ENCODE assay signal across 8 cellular contexts in genomic region chr16:57999366-57999970, GRCh38. TPM values are rescaled to one million over a fixed set of nuclear protein-coding genes. Genes with fewer than 3 reads are reported as not detected.
DNase-seq lines count a peak whose midpoint lies in the region; ATAC-seq, FAIRE-seq and TF ChIP-seq lines count a peak whose summit lies in the region.

No MANE protein-coding gene starts in this region.

- H3K4me1 ChIP-seq in right lobe of liver, result peaks cover 0 to 13% (median 2%) of the 10 kb centered on the region in 4 donors
- peaks cover 41% of the 10 kb centered on the region for H3K4me1 ChIP-seq in suprapubic skin

- peaks cover 16% of the 10 kb centered on the region for H3K36me3 ChIP-seq in brain microvascular endothelial cell (replicated peaks)
- peaks cover 0 to 20% (median 0%) of the 10 kb centered on the region in 4 donors for H3K36me3 ChIP-seq in right lobe of liver
- peaks cover 28% of the 10 kb centered on the region for H3K36me3 ChIP-seq in suprapubic skin

- ATAC-seq in right lobe of liver (no peak), esophagus mucosa (no peak)
- no peak for ATAC-seq in activated CD4-positive, CD25-positive, alpha-beta regulatory T cell treated with anti-CD3 and anti-CD28 coated beads, Interleukin-2, amount 50 U/mL, for 24 hours

- FAIRE-seq in RCC 7860 (lab: Jason Lieb, UNC), result no peak

- TF ChIP-seq EP300 in suprapubic skin (IDR thresholded peaks at IDR 0.05), result no peak

- TF ChIP-seq POLR2A in right lobe of liver (IDR thresholded peaks at IDR 0.05) (no peak), suprapubic skin (IDR thresholded peaks at IDR 0.05) (no peak)

- H3K27me3 ChIP-seq in brain microvascular endothelial cell (replicated peaks) (no peaks in the 10 kb centered on the region), right lobe of liver (no peaks in the 10 kb centered on the region), suprapubic skin (no peaks in the 10 kb centered on the region)

- H3K27ac ChIP-seq in brain microvascular endothelial cell, result no peak overlapping the region
- peak overlapping the region in 2 of 3 donors; percentile 69 to 85 for H3K27ac ChIP-seq in right lobe of liver
- peak overlapping the region; percentile 90 for H3K27ac ChIP-seq in suprapubic skin

- TF ChIP-seq CTCF in brain microvascular endothelial cell (IDR thresholded peaks at IDR 0.05; ENCODE audit: low read depth, low read length, missing control alignments) (peak; percentile 27), right lobe of liver (IDR thresholded peaks at IDR 0.05) (peak in 1 of 4 donors; percentile 16), suprapubic skin (IDR thresholded peaks at IDR 0.05) (no peak)

- in situ Hi-C loops in brain microvascular endothelial cell (cut with HindIII; ENCODE audit: low pct_ligation_motif_present, low sequenced_read_pairs), result no loop called here

- peak overlapping the region; percentile 89 for H3K4me3 ChIP-seq in brain microvascular endothelial cell (ENCODE audit: low read depth, low read length)
- peak overlapping the region; percentile 57 to 86 (median 85) for H3K4me3 ChIP-seq in right lobe of liver
- H3K4me3 ChIP-seq in suprapubic skin, result peak overlapping the region; percentile 87

- DNase-seq in SKM-1 treated with dmso at 0.1 percent for 144 hours (lab: John Stamatoyannopoulos, UW; ENCODE audit: unreplicated experiment) (peak; percentile 11), SKM-1 (lab: John Stamatoyannopoulos, UW; ENCODE audit: unreplicated experiment) (no peak), RCC 7860 (ENCODE audit: low spot score) (peak; percentile 24), brain microvascular endothelial cell (no peak), right lobe of liver (peak in 1 of 3 donors; percentile 7), suprapubic skin (ENCODE audit: low spot score in 2 of 2) (peak in 1 of 2 donors; percentile 35)

- intact Hi-C loops in right lobe of liver (cut with DNase I), result loop anchor here (5.0 kb wide), 2 partner anchors 92 to 97 kb away; no protein-coding TSS in a partner anchor

- H3K9me3 ChIP-seq in right lobe of liver (no peaks in the 10 kb centered on the region), suprapubic skin (no peaks in the 10 kb centered on the region)

- WGBS in right lobe of liver (ENCODE audit: insufficient coverage, low coverage, low lambda C conversion rate, missing lambda C conversion rate), result 7% methylated on average over 6 of the region's 6 CpGs
- WGBS in suprapubic skin, result 12% methylated on average over 6 of the region's 6 CpGs

RNA-seq across cellular contexts. Expression of gene ZNF319, which starts 1.0 kb away (rescaled TPM):
- total RNA-seq in right lobe of liver, result 1 to 10 TPM; 2.5 to 4.9 (median 3.4) TPM
- total RNA-seq in suprapubic skin, result 10 to 100 TPM in 3 of 4 donors, 1 to 10 TPM in 1; 4.2 to 16.6 (median 11.6) TPM
- total RNA-seq in esophagus mucosa, result 5.1 TPM

RNA-seq across cellular contexts. Expression of gene USB1, which starts 1.7 kb away (rescaled TPM):
- total RNA-seq in right lobe of liver (10 to 100 TPM; 20.6 to 63.3 (median 25.9) TPM), suprapubic skin (10 to 100 TPM; 16.1 to 36.5 (median 19.8) TPM), esophagus mucosa (26.3 TPM)

RNA-seq across cellular contexts. Expression of gene MMP15, which starts 26.1 kb away (rescaled TPM):
- total RNA-seq in right lobe of liver, result 10 to 100 TPM; 22.3 to 76.0 (median 35.2) TPM
- total RNA-seq in suprapubic skin, result 1 to 10 TPM; 5.7 to 10.0 (median 8.2) TPM
- 4.6 TPM for total RNA-seq in esophagus mucosa

RNA-seq across cellular contexts. Expression of gene CNGB1, which starts 28.5 kb away (rescaled TPM):
- not detected for total RNA-seq in right lobe of liver
- total RNA-seq in suprapubic skin, result under 1 TPM in 1 of 4 donors, not detected in 3; 0.08 TPM
- 0.32 TPM for total RNA-seq in esophagus mucosa

Comparison
In these comparisons a context has a peak if more than half of its experiments do, and no peak if none do; other contexts are left out.
1. DNase-seq: peak in SKM-1 treated with dmso at 0.1 percent for 144 hours (single experiment) and RCC 7860 (single experiment); none in SKM-1 (single experiment) and brain microvascular endothelial cell (single experiment).
2. Peak in every context shown above with its lines, with median percentiles within 50 percentile points of each other: H3K4me3 ChIP-seq.